In genomic region chr5:180516440-180516839, GRCh38 we compare ENCODE assay signal across 27 cellular contexts.
"Had no signal": no experiment of that assay in that cellular context is flagged by ENCODE, and none has a peak within 500 bp of the region (broad histone marks: within the 10 kb centered on the region; RNA-seq: fewer than 3 reads in every experiment).

No MANE protein-coding gene starts in this region.

- H2AFZ ChIP-seq: hepatocyte had no signal

- H3K36me3 ChIP-seq: gastrocnemius medialis, heart left ventricle, pancreas, prostate gland, right atrium auricular region, stomach, thyroid gland, vagina had no signal

- H3K27me3 Mint-ChIP-seq: effector memory CD8-positive, alpha-beta T cell; naive thymus-derived CD4-positive, alpha-beta T cell had no signal

- H3K27me3 ChIP-seq: gastrocnemius medialis, heart left ventricle, hepatocyte, pancreas, right atrium auricular region, stomach, thyroid gland, vagina had no signal

- H3K4me1 ChIP-seq: gastrocnemius medialis, prostate gland, right atrium auricular region had no signal

- H3K27ac ChIP-seq: epithelial cell of prostate, gastrocnemius medialis, heart left ventricle, hepatocyte, pancreas, prostate gland, right atrium auricular region, stomach, thyroid gland, vagina had no signal

- H3K4me2 ChIP-seq: hepatocyte, smooth muscle cell had no signal

- ATAC-seq: effector memory CD8-positive, alpha-beta T cell; esophagus mucosa; gastrocnemius medialis; heart left ventricle; left lobe of liver; naive thymus-derived CD4-positive, alpha-beta T cell; pancreas; sciatic nerve; stimulated activated effector memory CD8-positive, alpha-beta T cell treated with anti-CD3 and anti-CD28 coated beads, Interleukin-12 subunit alpha, Interleukin-12 subunit beta, amount 100 ng/mL, for 72 hours had no signal

- H3K27ac Mint-ChIP-seq: effector memory CD8-positive, alpha-beta T cell; stimulated activated effector memory CD8-positive, alpha-beta T cell treated with anti-CD3 and anti-CD28 coated beads, Interleukin-12 subunit alpha, Interleukin-12 subunit beta, amount 100 ng/mL, for 72 hours had no signal

- H3K4me3 ChIP-seq: gastrocnemius medialis, heart left ventricle, hepatocyte, pancreas, prostate gland, right atrium auricular region, smooth muscle cell, stomach, thyroid gland, vagina had no signal

- H3K9me3 ChIP-seq: gastrocnemius medialis, heart left ventricle, pancreas, prostate gland, right atrium auricular region, stomach, thyroid gland, vagina had no signal

- H3K9me3 Mint-ChIP-seq: effector memory CD8-positive, alpha-beta T cell; naive thymus-derived CD4-positive, alpha-beta T cell; stimulated activated effector memory CD8-positive, alpha-beta T cell treated with anti-CD3 and anti-CD28 coated beads, Interleukin-12 subunit alpha, Interleukin-12 subunit beta, amount 100 ng/mL, for 72 hours had no signal

- H3K4me3 Mint-ChIP-seq: stimulated activated effector memory CD8-positive, alpha-beta T cell treated with anti-CD3 and anti-CD28 coated beads, Interleukin-12 subunit alpha, Interleukin-12 subunit beta, amount 100 ng/mL, for 72 hours had no signal

- DNase-seq: cortex of kidney; effector memory CD8-positive, alpha-beta T cell; foreskin fibroblast; gastrocnemius medialis; heart left ventricle; kidney; mesenchymal stem cell; midbrain; naive thymus-derived CD4-positive, alpha-beta T cell; pancreas; stimulated activated CD4-positive, alpha-beta T cell treated with anti-CD3 and anti-CD28 coated beads, Interleukin-12 subunit alpha, Interleukin-12 subunit beta, amount 100 ng/mL, for 4 hours; stimulated activated CD4-positive, alpha-beta T cell treated with anti-CD3 and anti-CD28 coated beads, Interleukin-1b, Interleukin-23, amount 100 ng/mL, for 48 hours; stimulated activated CD4-positive, alpha-beta T cell treated with anti-CD3 and anti-CD28 coated beads, Interleukin-4, amount 100 ng/mL, for 24 hours; stimulated activated naive CD4-positive, alpha-beta T cell treated with Interleukin-2 at 50 U/mL for 16 hours; stomach; thyroid gland; trophoblast cell had no signal

- FAIRE-seq: kidney, pancreas had no signal
